11 cellular contexts compared by ENCODE assay signal in genomic region chr1:1207254-1207902, GRCh38. TPM values are rescaled to one million over a fixed set of nuclear protein-coding genes. Genes with fewer than 3 reads are reported as not detected.
A peak's percentile ranks its signal among the peaks of the same experiment; 100 is the strongest.
DNase-seq lines count a peak whose midpoint lies in the region; ATAC-seq and TF ChIP-seq lines count a peak whose summit lies in the region.
"Had no signal": no experiment of that assay in that cellular context is flagged by ENCODE, and none has a peak within 500 bp of the region (broad histone marks: within the 10 kb centered on the region; RNA-seq: fewer than 3 reads in every experiment).

No MANE protein-coding gene starts in this region.

- H3K4me2 ChIP-seq in KMS-11 (peak overlapping the region; percentile 5; the same call in 1 of the 2 replicates), neural progenitor cell (no peak overlapping the region)

- H3K36me3 Mint-ChIP-seq in CD4-positive, CD25-positive, alpha-beta regulatory T cell = no peaks in the 10 kb centered on the region
- no peaks in the 10 kb centered on the region for H3K36me3 Mint-ChIP-seq in neural progenitor cell

- intact Hi-C loops in left cardiac atrium (cut with DNase I) = no loop called here

- DNase-seq in CD4-positive, CD25-positive, alpha-beta regulatory T cell = peak in 1 of 3 donors; percentile 1
- peak; percentile 14 for DNase-seq in left cardiac atrium
- DNase-seq in stimulated activated naive CD4-positive, alpha-beta T cell (lab: John Stamatoyannopoulos, UW) = no peak
- no peak for DNase-seq in neural progenitor cell (ENCODE audit: low spot score)
- DNase-seq: islet precursor cell; stimulated activated CD4-positive, alpha-beta T cell treated with anti-CD3 and anti-CD28 coated beads, Interleukin-12 subunit alpha, Interleukin-12 subunit beta, amount 100 ng/mL, for 4 hours had no signal

- H3K4me3 ChIP-seq in CD4-positive, CD25-positive, alpha-beta regulatory T cell (ENCODE audit: low read depth, low read length) = no peak overlapping the region
- H3K4me3 ChIP-seq in KMS-11 (IDR thresholded peaks at IDR 0.05; ENCODE audit: insufficient read depth, low read depth, low read length) = no peak overlapping the region
- no peak overlapping the region for H3K4me3 ChIP-seq in neural progenitor cell

- H3K9me3 Mint-ChIP-seq in CD4-positive, CD25-positive, alpha-beta regulatory T cell = no peaks in the 10 kb centered on the region
- no peaks in the 10 kb centered on the region for H3K9me3 Mint-ChIP-seq in neural progenitor cell
- H3K9me3 Mint-ChIP-seq: neural crest cell had no signal

- TF ChIP-seq CTCF in KMS-11 (conservative IDR thresholded peaks at IDR 0.05; ENCODE audit: low read depth, low read length) (no peak), neural progenitor cell (IDR thresholded peaks at IDR 0.05) (no peak)

- H3K36me3 ChIP-seq in CD4-positive, CD25-positive, alpha-beta regulatory T cell (ENCODE audit: control insufficient read depth, insufficient read depth, low read length) = no peaks in the 10 kb centered on the region
- H3K36me3 ChIP-seq in KMS-11 (ENCODE audit: insufficient read depth) = no peaks in the 10 kb centered on the region
- no peaks in the 10 kb centered on the region for H3K36me3 ChIP-seq in neural progenitor cell
- H3K36me3 ChIP-seq: esophagus muscularis mucosa, SJSA1 had no signal

- H3K9ac ChIP-seq in KMS-11 (no peak overlapping the region), neural progenitor cell (no peak overlapping the region)

- no peak overlapping the region for H2AFZ ChIP-seq in KMS-11 (ENCODE audit: low read depth)
- no peak overlapping the region for H2AFZ ChIP-seq in neural progenitor cell (replicated peaks)

- no peak for ATAC-seq in CD4-positive, CD25-positive, alpha-beta regulatory T cell (ENCODE audit: low read depth in 2 of 2)
- no peak for ATAC-seq in left cardiac atrium
- ATAC-seq in GM19351 (IDR thresholded peaks at IDR 0.05; ENCODE audit: unreplicated experiment) = no peak

- H3F3A ChIP-seq in neural progenitor cell (ENCODE audit: low read depth) = no peaks in the 10 kb centered on the region

- peaks cover 0 to 31% (median 12%) of the 10 kb centered on the region in 4 donors for H3K4me1 Mint-ChIP-seq in CD4-positive, CD25-positive, alpha-beta regulatory T cell
- H3K4me1 Mint-ChIP-seq in neural progenitor cell = no peaks in the 10 kb centered on the region

- H3K27ac ChIP-seq in CD4-positive, CD25-positive, alpha-beta regulatory T cell (ENCODE audit: insufficient read depth, low read length, poor library complexity, severe bottlenecking) = peak overlapping the region; percentile 88
- no peak overlapping the region for H3K27ac ChIP-seq in KMS-11
- no peak overlapping the region for H3K27ac ChIP-seq in neural progenitor cell

- H3K9me3 ChIP-seq in CD4-positive, CD25-positive, alpha-beta regulatory T cell (ENCODE audit: control insufficient read depth in 2 of 2, low read length in 2 of 2) = no peaks in the 10 kb centered on the region
- no peaks in the 10 kb centered on the region for H3K9me3 ChIP-seq in neural progenitor cell (ENCODE audit: low read depth)
- H3K9me3 ChIP-seq: esophagus muscularis mucosa, SJSA1 had no signal

- H3K27me3 Mint-ChIP-seq in CD4-positive, CD25-positive, alpha-beta regulatory T cell = peaks cover 7% of the 10 kb centered on the region
- peaks cover 7% of the 10 kb centered on the region for H3K27me3 Mint-ChIP-seq in neural progenitor cell (ENCODE audit: insufficient read depth, low read depth)

- no peaks in the 10 kb centered on the region for H3K79me2 ChIP-seq in KMS-11 (ENCODE audit: insufficient read depth, low read depth)
- no peaks in the 10 kb centered on the region for H3K79me2 ChIP-seq in neural progenitor cell (ENCODE audit: low read depth)

- peak overlapping the region in 2 of 3 donors; percentile 20 to 90 for H3K27ac Mint-ChIP-seq in CD4-positive, CD25-positive, alpha-beta regulatory T cell
- no peak overlapping the region for H3K27ac Mint-ChIP-seq in neural progenitor cell

- peaks cover 61% of the 10 kb centered on the region for H3K4me1 ChIP-seq in CD4-positive, CD25-positive, alpha-beta regulatory T cell (ENCODE audit: control insufficient read depth, insufficient read depth, low read length, poor library complexity, severe bottlenecking)
- peaks cover 26% of the 10 kb centered on the region for H3K4me1 ChIP-seq in KMS-11 (ENCODE audit: low read depth, poor library complexity, severe bottlenecking)
- H3K4me1 ChIP-seq in neural progenitor cell = no peaks in the 10 kb centered on the region

- H3K4me3 Mint-ChIP-seq in CD4-positive, CD25-positive, alpha-beta regulatory T cell = peak overlapping the region in 3 of 4 donors; percentile 85 to 95 (median 89)
- H3K4me3 Mint-ChIP-seq in neural progenitor cell = no peak overlapping the region
- H3K4me3 Mint-ChIP-seq: neural crest cell had no signal

- no peaks in the 10 kb centered on the region for H3K27me3 ChIP-seq in CD4-positive, CD25-positive, alpha-beta regulatory T cell (ENCODE audit: control insufficient read depth, insufficient read depth, low read length)
- H3K27me3 ChIP-seq in KMS-11 (ENCODE audit: insufficient read depth, low read depth) (peaks cover 69% of the 10 kb centered on the region), neural progenitor cell (peaks cover 55% of the 10 kb centered on the region)
- H3K27me3 ChIP-seq: SJSA1 had no signal

- H4K20me1 ChIP-seq in KMS-11 (ENCODE audit: insufficient read depth) (no peaks in the 10 kb centered on the region), neural progenitor cell (ENCODE audit: low read depth) (no peaks in the 10 kb centered on the region)

RNA-seq across cellular contexts. Expression of gene TNFRSF18, which starts 1.0 kb away (rescaled TPM):
- 47.8 TPM for total RNA-seq in CD4-positive, CD25-positive, alpha-beta regulatory T cell
- polyA plus RNA-seq in CD4-positive, CD25-positive, alpha-beta regulatory T cell = 10 to 100 TPM; 17.4 to 54.5 (median 25.2) TPM
- total RNA-seq in left cardiac atrium (under 1 TPM in 1 of 2 donors, not detected in 1; 0.44 TPM), neural progenitor cell (ENCODE audit: low replicate concordance) (not detected in 2 replicates)
- total RNA-seq: neural crest cell, SJSA1 had no signal

RNA-seq across cellular contexts. Expression of gene TNFRSF4, which starts 6.6 kb away (rescaled TPM):
- 65.8 TPM for total RNA-seq in CD4-positive, CD25-positive, alpha-beta regulatory T cell
- 10 to 100 TPM; 19.0 to 50.2 (median 32.2) TPM for polyA plus RNA-seq in CD4-positive, CD25-positive, alpha-beta regulatory T cell
- total RNA-seq in left cardiac atrium (1 to 10 TPM; 1.2 to 1.6 TPM), neural progenitor cell (ENCODE audit: low replicate concordance) (0.09 TPM in 1 of 2 replicates, not detected in the other)
- total RNA-seq: SJSA1 had no signal

RNA-seq across cellular contexts. Expression of gene SDF4, which starts 24.4 kb away (rescaled TPM):
- total RNA-seq in CD4-positive, CD25-positive, alpha-beta regulatory T cell = 165 TPM
- 100 to 1,000 TPM in 2 of 4 donors, 10 to 100 TPM in 2; 70.3 to 113 (median 91.6) TPM for polyA plus RNA-seq in CD4-positive, CD25-positive, alpha-beta regulatory T cell
- total RNA-seq in left cardiac atrium (100 to 1,000 TPM; 132 to 173 TPM), neural progenitor cell (ENCODE audit: low replicate concordance) (16.6 and 43.4 TPM in 2 replicates)

RNA-seq across cellular contexts. Expression of gene B3GALT6, which starts 24.7 kb away (rescaled TPM):
- total RNA-seq in CD4-positive, CD25-positive, alpha-beta regulatory T cell = 10.0 TPM
- 10 to 100 TPM in 1 of 4 donors, 1 to 10 TPM in 3; 4.0 to 11.5 (median 7.3) TPM for polyA plus RNA-seq in CD4-positive, CD25-positive, alpha-beta regulatory T cell
- total RNA-seq in left cardiac atrium (10 to 100 TPM; 11.3 to 16.0 TPM), neural progenitor cell (ENCODE audit: low replicate concordance) (15.8 and 32.4 TPM in 2 replicates)

RNA-seq across cellular contexts. Expression of gene TTLL10, which starts 33.7 kb away (rescaled TPM):
- total RNA-seq in CD4-positive, CD25-positive, alpha-beta regulatory T cell = not detected
- not detected for polyA plus RNA-seq in CD4-positive, CD25-positive, alpha-beta regulatory T cell
- total RNA-seq in left cardiac atrium = not detected
- 0.22 TPM in 1 of 2 replicates, not detected in the other for total RNA-seq in neural progenitor cell (ENCODE audit: low replicate concordance)
- total RNA-seq: neural crest cell, SJSA1 had no signal

Comparison
In these comparisons a context has a peak if more than half of its experiments do, and no peak if none do; other contexts are left out.
1. RNA of gene TNFRSF18, which starts 1.0 kb away (total RNA-seq): 47.8 TPM in CD4-positive, CD25-positive, alpha-beta regulatory T cell (single experiment); 0.44 TPM in left cardiac atrium and not detected in neural progenitor cell; every median in the first group is over 10 times any median in the second.
2. RNA of gene TNFRSF4, which starts 6.6 kb away (total RNA-seq): 65.8 TPM in CD4-positive, CD25-positive, alpha-beta regulatory T cell (single experiment); 1.2 to 1.6 TPM in left cardiac atrium and 0.09 TPM in neural progenitor cell; every median in the first group is over 10 times any median in the second.